In genomic region chr5:180096616-180097015, GRCh38 we compare ENCODE assay signal across 15 cellular contexts.
"Had no signal": no experiment of that assay in that cellular context is flagged by ENCODE, and none has a peak within 500 bp of the region (broad histone marks: within the 10 kb centered on the region; RNA-seq: fewer than 3 reads in every experiment).

No MANE protein-coding gene starts in this region.

- H3K27ac ChIP-seq: colonic mucosa, heart left ventricle, parathyroid adenoma, sigmoid colon, skin epidermis had no signal

- H3K9me3 Mint-ChIP-seq: naive thymus-derived CD8-positive, alpha-beta T cell had no signal

- H3K9me3 ChIP-seq: colonic mucosa, heart left ventricle, mucosa of descending colon, sigmoid colon had no signal

- H3K4me1 ChIP-seq: colonic mucosa, parathyroid adenoma, sigmoid colon had no signal

- H3K9ac ChIP-seq: parathyroid adenoma had no signal

- H3K36me3 Mint-ChIP-seq: naive thymus-derived CD8-positive, alpha-beta T cell had no signal

- DNase-seq: cerebellar nuclear complex; colonic mucosa; effector CD4-positive, alpha-beta T cell; heart left ventricle; hippocampal formation; left colon; mucosa of descending colon; naive thymus-derived CD8-positive, alpha-beta T cell; sigmoid colon; stimulated activated CD4-positive, alpha-beta T cell treated with anti-CD3 and anti-CD28 coated beads, Interleukin-12 subunit alpha, Interleukin-12 subunit beta, amount 100 ng/mL, for 4 hours; stimulated activated naive CD4-positive, alpha-beta T cell treated with Interleukin-2 at 50 U/mL for 16 hours; trophoblast cell had no signal

- H3K4me3 ChIP-seq: colonic mucosa, heart left ventricle, mucosa of descending colon, sigmoid colon, skin epidermis had no signal

- H3K36me3 ChIP-seq: colonic mucosa, heart left ventricle, sigmoid colon had no signal

- ATAC-seq: esophagus mucosa; heart left ventricle; left colon; mucosa of descending colon; naive thymus-derived CD8-positive, alpha-beta T cell had no signal

- H3K4me3 Mint-ChIP-seq: naive thymus-derived CD8-positive, alpha-beta T cell had no signal

- H3K27me3 ChIP-seq: colonic mucosa, sigmoid colon had no signal
